Comparison of ENCODE assay signal across 1 cellular context in the genomic region with DNA sequence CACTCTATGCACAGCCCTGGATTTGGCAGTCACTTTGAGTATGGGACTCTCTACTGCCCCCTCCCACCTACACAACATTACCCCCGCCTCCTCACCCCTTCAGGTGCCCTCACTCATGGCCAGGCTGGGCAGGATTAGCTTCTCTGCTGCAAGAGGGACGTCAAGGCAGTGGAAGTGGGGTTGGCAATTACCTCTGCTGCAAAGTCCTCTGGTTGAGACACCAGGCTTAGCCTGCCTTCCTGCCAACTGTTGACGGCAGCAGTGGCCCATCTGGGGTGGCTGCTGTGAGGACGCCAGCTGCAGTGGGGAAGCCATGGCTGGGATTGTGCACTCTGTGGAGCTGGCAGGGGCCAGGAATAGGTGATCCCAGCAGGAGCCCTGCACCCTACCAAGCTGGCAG.
TF ChIP-seq lines count a peak whose summit lies in the region.

No MANE protein-coding gene starts in this region.

TF ChIP-seq in IMR-90, 13 proteins besides CTCF, POLR2A, EP300 and RAD21:
- no peak for TF ChIP-seq RFX5 (IDR thresholded peaks at IDR 0.05; ENCODE audit: low read depth, low read length)
- TF ChIP-seq SMC3 (IDR thresholded peaks at IDR 0.05; ENCODE audit: low read depth, low read length), result no peak
